ENCODE assay signal across 14 cellular contexts in the genomic region with DNA sequence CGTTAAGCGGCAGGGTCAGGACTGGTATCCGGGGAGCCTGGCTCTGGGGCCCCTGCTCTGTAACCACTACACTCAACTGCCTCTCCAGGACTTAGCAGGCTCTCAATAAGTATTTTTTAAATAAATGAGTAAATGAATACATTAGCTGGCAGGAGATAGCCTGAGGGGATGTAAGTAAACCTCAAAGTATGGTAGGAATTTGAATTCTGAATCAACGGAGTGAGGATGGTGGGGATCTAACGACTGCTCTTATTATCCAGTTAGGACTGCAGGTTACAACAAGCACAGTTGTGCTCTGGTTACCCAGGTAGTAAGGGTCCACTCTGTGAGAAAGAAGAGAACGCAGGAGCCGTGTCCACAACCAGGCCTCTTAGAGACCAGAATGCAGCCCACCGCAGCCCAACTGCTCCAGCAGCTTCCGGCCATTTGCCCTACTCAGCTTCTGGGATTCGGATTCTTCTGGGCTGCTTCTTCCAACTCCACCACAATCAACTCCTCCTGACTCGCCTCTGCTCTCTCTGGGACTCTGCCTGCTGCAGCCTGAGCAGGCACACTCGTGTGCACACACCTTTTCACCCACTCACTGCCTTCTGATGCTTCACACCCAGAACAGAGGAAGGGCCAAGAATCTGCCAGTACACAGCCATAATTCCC. TPM values are rescaled to one million over a fixed set of nuclear protein-coding genes. Genes with fewer than 3 reads are reported as not detected.
A peak's percentile ranks its signal among the peaks of the same experiment; 100 is the strongest.
DNase-seq lines count a peak whose midpoint lies in the region; ATAC-seq and TF ChIP-seq lines count a peak whose summit lies in the region.
"Had no signal": no experiment of that assay in that cellular context is flagged by ENCODE, and none has a peak within 500 bp of the region (broad histone marks: within the 10 kb centered on the region; RNA-seq: fewer than 3 reads in every experiment).

No MANE protein-coding gene starts in this region.

- H3K9me3 Mint-ChIP-seq in H9 (no peaks in the 10 kb centered on the region), osteocyte (ENCODE audit: unreplicated experiment) (no peaks in the 10 kb centered on the region)
- H3K9me3 Mint-ChIP-seq: activated T-cell treated with anti-CD3 and anti-CD28 coated beads, Interleukin-2, amount 50 U/mL, for 4 hours had no signal

- ATAC-seq in GM21786 (IDR thresholded peaks at IDR 0.05; ENCODE audit: unreplicated experiment) = no peak
- ATAC-seq: activated T-cell treated with anti-CD3 and anti-CD28 coated beads, Interleukin-2, amount 50 U/mL, for 4 hours; mucosa of descending colon; right cardiac atrium had no signal

- H4K5ac ChIP-seq in H9 (ENCODE audit: insufficient read length, low read depth, low read length) = no peak overlapping the region

- H3T11ph ChIP-seq in H9 (ENCODE audit: low read length) = no peak overlapping the region

- no peak overlapping the region for H3K4ac ChIP-seq in H9 (ENCODE audit: low read depth, low read length)

- no peaks in the 10 kb centered on the region for H3K36me3 ChIP-seq in SJSA1
- H3K36me3 ChIP-seq: transverse colon had no signal

- H3K27me3 ChIP-seq in H9 (ENCODE audit: insufficient read depth, low read length) (no peaks in the 10 kb centered on the region), SJSA1 (replicated peaks) (no peaks in the 10 kb centered on the region)
- H3K27me3 ChIP-seq: transverse colon had no signal

- H3K18ac ChIP-seq in H9 (ENCODE audit: insufficient read length, low read depth, low read length) = no peak overlapping the region

- H3K14ac ChIP-seq in H9 (ENCODE audit: insufficient read depth, low read length) = no peak overlapping the region; the same call in 1 of the 2 replicates

- H2AK5ac ChIP-seq in H9 (ENCODE audit: insufficient read length, low read length) = no peak overlapping the region

- H3K27ac ChIP-seq in H9 (ENCODE audit: insufficient read length, low read depth, low read length) (no peak overlapping the region), SJSA1 (peak overlapping the region; percentile 46), epithelial cell of prostate (peak overlapping the region; percentile 71)
- H3K27ac ChIP-seq: transverse colon had no signal

- H2BK5ac ChIP-seq in H9 (ENCODE audit: insufficient read length, low read length) = no peak overlapping the region

- no peak overlapping the region for H2BK15ac ChIP-seq in H9 (ENCODE audit: low read depth, low read length)

- no peak overlapping the region for H2BK20ac ChIP-seq in H9 (ENCODE audit: low read depth, low read length, poor library complexity, severe bottlenecking)

- no peaks in the 10 kb centered on the region for H3K23me2 ChIP-seq in H9 (ENCODE audit: insufficient read length, low read depth, low read length, poor library complexity, severe bottlenecking)

- H4K91ac ChIP-seq in H9 (ENCODE audit: insufficient read length, low read depth, low read length) = no peak overlapping the region

- H3K4me2 ChIP-seq in H9 (ENCODE audit: insufficient read depth, insufficient read length, low read length) = no peak overlapping the region

- no CpG with 5 or more reads among the region's 12 CpGs for WGBS in H9 (ENCODE audit: extremely low coverage, insufficient read length, low lambda C conversion rate)

- no peak overlapping the region for H3K4me3 ChIP-seq in SJSA1
- H3K4me3 ChIP-seq: mucosa of descending colon, transverse colon had no signal

- no peak overlapping the region for H3K23ac ChIP-seq in H9 (ENCODE audit: insufficient read length, low read depth, low read length)

- no peaks in the 10 kb centered on the region for H3K27me3 Mint-ChIP-seq in H9 (ENCODE audit: low read depth)
- H3K27me3 Mint-ChIP-seq in osteocyte (ENCODE audit: unreplicated experiment) = no peaks in the 10 kb centered on the region

- no peaks in the 10 kb centered on the region for H3K79me1 ChIP-seq in H9 (ENCODE audit: insufficient read depth, low read depth, low read length, poor library complexity, severe bottlenecking)

- H3K36me3 Mint-ChIP-seq in H9 (ENCODE audit: insufficient read depth in 1 of 3, low read depth in 3 of 3) (no peaks in the 10 kb centered on the region; a peak in 1 of 7 replicates), osteocyte (ENCODE audit: unreplicated experiment) (no peaks in the 10 kb centered on the region)

- no peaks in the 10 kb centered on the region for H3K9me3 ChIP-seq in H9 (ENCODE audit: control insufficient read depth, low read depth, low read length)
- H3K9me3 ChIP-seq in SJSA1 (replicated peaks) = no peaks in the 10 kb centered on the region
- H3K9me3 ChIP-seq: mucosa of descending colon, transverse colon had no signal

- H3K4me3 Mint-ChIP-seq in H9 = no peak overlapping the region
- H3K4me3 Mint-ChIP-seq in osteocyte (ENCODE audit: unreplicated experiment) = no peak overlapping the region
- H3K4me3 Mint-ChIP-seq: activated T-cell treated with anti-CD3 and anti-CD28 coated beads, Interleukin-2, amount 50 U/mL, for 4 hours had no signal

- no peaks in the 10 kb centered on the region for H4K20me1 ChIP-seq in H9 (ENCODE audit: control insufficient read depth, insufficient read depth, insufficient read length)

- no peak overlapping the region for H3K56ac ChIP-seq in H9 (ENCODE audit: insufficient read length, low read depth, low read length)

- peaks cover 7% of the 10 kb centered on the region; the same call in 1 of the 2 replicates for H3K4me1 ChIP-seq in H9 (ENCODE audit: insufficient read depth, low read length)
- peaks cover 20% of the 10 kb centered on the region for H3K4me1 ChIP-seq in SJSA1 (replicated peaks)
- H3K4me1 ChIP-seq: transverse colon had no signal

- no peak overlapping the region for H4K8ac ChIP-seq in H9 (replicated peaks; ENCODE audit: insufficient read length, low read depth, low read length)

- H2AFZ ChIP-seq in H9 (ENCODE audit: low read length) = no peak overlapping the region

- DNase-seq in H9 (peak; percentile 41), SJSA1 (ENCODE audit: low read depth in 1 of 2, low spot score in 2 of 2) (peak; percentile 49 to 76), epithelial cell of prostate (ENCODE audit: low read depth, low spot score) (peak; percentile 76), osteocyte (ENCODE audit: extremely low spot score, unreplicated experiment) (no peak), NCI-H1092 (lab: John Stamatoyannopoulos, UW) (no peak), HuH-7 (ENCODE audit: low spot score) (no peak), HEK293T (ENCODE audit: extremely low spot score) (no peak)
- DNase-seq: activated T-cell treated with anti-CD3 and anti-CD28 coated beads, Interleukin-2, amount 50 U/mL, for 4 hours; central memory CD4-positive, alpha-beta T cell; mucosa of descending colon; NCI-H748 treated with DMSO at 0.1 percent for 48 hours; transverse colon had no signal

- 0 out of 2 replicates have a peak, but pooled peaks cover 2% of the 10 kb centered on the region for H3K79me2 ChIP-seq in H9 (ENCODE audit: insufficient read depth, low read length)

- H3K9ac ChIP-seq in H9 (ENCODE audit: extremely low read depth, insufficient read length, low read length) = no peak overlapping the region

- H3K4me1 Mint-ChIP-seq in H9 (peaks cover 31 to 51% of the 10 kb centered on the region in 2 experiments), osteocyte (ENCODE audit: unreplicated experiment) (peaks cover 37% of the 10 kb centered on the region)

- CTCF ChIA-PET in HEK293T (lab: Yijun Ruan, JAX) = no interaction called here

- H3K27ac Mint-ChIP-seq in H9 (0 out of 7 replicates have a peak overlapping the region, but pooled peaks of 1 of the 3 experiments have one; percentile 9), osteocyte (ENCODE audit: unreplicated experiment) (peak overlapping the region; percentile 65)

- no peak for TF ChIP-seq CTCF in H9 (conservative IDR thresholded peaks at IDR 0.05)
- no peak for TF ChIP-seq CTCF in osteocyte (IDR thresholded peaks at IDR 0.05)

- no peak overlapping the region for H2BK120ac ChIP-seq in H9 (ENCODE audit: low read depth, low read length, poor library complexity, severe bottlenecking)

- POLR2A ChIA-PET in HEK293T (lab: Yijun Ruan, JAX) = no interaction called here

- no peak overlapping the region for H2BK12ac ChIP-seq in H9 (ENCODE audit: insufficient read length, low read depth, low read length)

TF ChIP-seq in HEK293T, 16 proteins besides CTCF, POLR2A, EP300 and RAD21:
- TF ChIP-seq CTBP1 (IDR thresholded peaks at IDR 0.05; ENCODE audit: borderline replicate concordance) (no peak), TARDBP (IDR thresholded peaks at IDR 0.05) (no peak)
- TF ChIP-seq, protein P1, sequence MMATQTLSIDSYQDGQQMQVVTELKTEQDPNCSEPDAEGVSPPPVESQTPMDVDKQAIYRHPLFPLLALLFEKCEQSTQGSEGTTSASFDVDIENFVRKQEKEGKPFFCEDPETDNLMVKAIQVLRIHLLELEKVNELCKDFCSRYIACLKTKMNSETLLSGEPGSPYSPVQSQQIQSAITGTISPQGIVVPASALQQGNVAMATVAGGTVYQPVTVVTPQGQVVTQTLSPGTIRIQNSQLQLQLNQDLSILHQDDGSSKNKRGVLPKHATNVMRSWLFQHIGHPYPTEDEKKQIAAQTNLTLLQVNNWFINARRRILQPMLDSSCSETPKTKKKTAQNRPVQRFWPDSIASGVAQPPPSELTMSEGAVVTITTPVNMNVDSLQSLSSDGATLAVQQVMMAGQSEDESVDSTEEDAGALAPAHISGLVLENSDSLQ (IDR thresholded peaks at IDR 0.05) = no peak

RNA-seq across cellular contexts. Expression of a gene that starts 52.6 kb away (rescaled TPM):
- total RNA-seq in H9 (2021) (33.5 and 34.8 TPM in 2 replicates), osteocyte (24.1 and 25.2 TPM in 2 replicates)
- 30.6 and 33.1 TPM in 2 replicates for total RNA-seq in SJSA1 (2014; rRNA removed; shearing (Covaris generic))

Comparison
In these comparisons a context has a peak if more than half of its experiments do, and no peak if none do; other contexts are left out.
1. DNase-seq: peak in H9 (single experiment), SJSA1 (2 of 2) and epithelial cell of prostate (single experiment); none in osteocyte (single experiment), NCI-H1092 (single experiment), HuH-7 (single experiment) and HEK293T (single experiment).